In the genomic region with DNA sequence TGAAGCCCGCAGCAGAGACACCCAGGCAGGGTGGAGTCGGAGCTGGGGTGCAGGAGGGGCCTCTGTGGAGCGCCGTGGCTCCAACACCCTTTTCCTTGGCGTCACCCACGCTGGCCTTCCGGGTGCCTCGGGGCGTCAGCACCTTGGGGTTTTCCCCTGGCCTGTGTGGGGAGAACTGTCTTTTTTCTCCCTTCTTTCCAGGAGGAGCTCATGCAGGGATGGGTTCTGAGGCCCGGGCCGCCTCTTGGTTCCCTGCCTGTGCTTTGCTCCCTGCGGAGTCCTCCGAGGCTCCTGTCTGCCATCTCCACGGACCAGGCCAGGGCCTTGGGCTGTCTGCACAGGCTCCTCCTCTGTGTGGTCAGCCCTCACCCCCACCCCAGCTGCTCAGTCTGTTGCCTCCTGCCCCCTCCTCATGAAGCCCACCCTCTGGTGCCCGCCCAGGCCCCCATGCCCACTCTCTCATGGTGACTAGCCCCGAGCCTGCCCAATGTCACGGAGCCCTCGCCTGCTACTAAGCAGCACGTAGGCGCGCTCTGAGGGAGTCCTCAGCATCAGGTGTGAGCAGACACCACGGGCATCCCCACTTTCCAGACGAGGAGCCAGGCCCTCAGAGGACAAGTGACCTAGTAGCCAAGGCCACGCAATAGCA, we compare ENCODE assay signal across 1 cellular context.
TF ChIP-seq lines count a peak whose summit lies in the region.

No MANE protein-coding gene starts in this region.

TF ChIP-seq in H1, 55 proteins besides CTCF, POLR2A, EP300 and RAD21:
- no peak for TF ChIP-seq JUND (IDR thresholded peaks at IDR 0.05; ENCODE audit: low read length)
- TF ChIP-seq SAP30 (IDR thresholded peaks at IDR 0.05; ENCODE audit: insufficient read depth, insufficient replicate concordance, low read length) = no peak
- TF ChIP-seq, protein P1, sequence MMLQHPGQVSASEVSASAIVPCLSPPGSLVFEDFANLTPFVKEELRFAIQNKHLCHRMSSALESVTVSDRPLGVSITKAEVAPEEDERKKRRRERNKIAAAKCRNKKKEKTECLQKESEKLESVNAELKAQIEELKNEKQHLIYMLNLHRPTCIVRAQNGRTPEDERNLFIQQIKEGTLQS (IDR thresholded peaks at IDR 0.05; ENCODE audit: insufficient read depth, low read depth, low read length) = no peak
- TF ChIP-seq, protein P2, sequence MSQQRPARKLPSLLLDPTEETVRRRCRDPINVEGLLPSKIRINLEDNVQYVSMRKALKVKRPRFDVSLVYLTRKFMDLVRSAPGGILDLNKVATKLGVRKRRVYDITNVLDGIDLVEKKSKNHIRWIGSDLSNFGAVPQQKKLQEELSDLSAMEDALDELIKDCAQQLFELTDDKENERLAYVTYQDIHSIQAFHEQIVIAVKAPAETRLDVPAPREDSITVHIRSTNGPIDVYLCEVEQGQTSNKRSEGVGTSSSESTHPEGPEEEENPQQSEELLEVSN (IDR thresholded peaks at IDR 0.05) = no peak
- TF ChIP-seq, protein P3, sequence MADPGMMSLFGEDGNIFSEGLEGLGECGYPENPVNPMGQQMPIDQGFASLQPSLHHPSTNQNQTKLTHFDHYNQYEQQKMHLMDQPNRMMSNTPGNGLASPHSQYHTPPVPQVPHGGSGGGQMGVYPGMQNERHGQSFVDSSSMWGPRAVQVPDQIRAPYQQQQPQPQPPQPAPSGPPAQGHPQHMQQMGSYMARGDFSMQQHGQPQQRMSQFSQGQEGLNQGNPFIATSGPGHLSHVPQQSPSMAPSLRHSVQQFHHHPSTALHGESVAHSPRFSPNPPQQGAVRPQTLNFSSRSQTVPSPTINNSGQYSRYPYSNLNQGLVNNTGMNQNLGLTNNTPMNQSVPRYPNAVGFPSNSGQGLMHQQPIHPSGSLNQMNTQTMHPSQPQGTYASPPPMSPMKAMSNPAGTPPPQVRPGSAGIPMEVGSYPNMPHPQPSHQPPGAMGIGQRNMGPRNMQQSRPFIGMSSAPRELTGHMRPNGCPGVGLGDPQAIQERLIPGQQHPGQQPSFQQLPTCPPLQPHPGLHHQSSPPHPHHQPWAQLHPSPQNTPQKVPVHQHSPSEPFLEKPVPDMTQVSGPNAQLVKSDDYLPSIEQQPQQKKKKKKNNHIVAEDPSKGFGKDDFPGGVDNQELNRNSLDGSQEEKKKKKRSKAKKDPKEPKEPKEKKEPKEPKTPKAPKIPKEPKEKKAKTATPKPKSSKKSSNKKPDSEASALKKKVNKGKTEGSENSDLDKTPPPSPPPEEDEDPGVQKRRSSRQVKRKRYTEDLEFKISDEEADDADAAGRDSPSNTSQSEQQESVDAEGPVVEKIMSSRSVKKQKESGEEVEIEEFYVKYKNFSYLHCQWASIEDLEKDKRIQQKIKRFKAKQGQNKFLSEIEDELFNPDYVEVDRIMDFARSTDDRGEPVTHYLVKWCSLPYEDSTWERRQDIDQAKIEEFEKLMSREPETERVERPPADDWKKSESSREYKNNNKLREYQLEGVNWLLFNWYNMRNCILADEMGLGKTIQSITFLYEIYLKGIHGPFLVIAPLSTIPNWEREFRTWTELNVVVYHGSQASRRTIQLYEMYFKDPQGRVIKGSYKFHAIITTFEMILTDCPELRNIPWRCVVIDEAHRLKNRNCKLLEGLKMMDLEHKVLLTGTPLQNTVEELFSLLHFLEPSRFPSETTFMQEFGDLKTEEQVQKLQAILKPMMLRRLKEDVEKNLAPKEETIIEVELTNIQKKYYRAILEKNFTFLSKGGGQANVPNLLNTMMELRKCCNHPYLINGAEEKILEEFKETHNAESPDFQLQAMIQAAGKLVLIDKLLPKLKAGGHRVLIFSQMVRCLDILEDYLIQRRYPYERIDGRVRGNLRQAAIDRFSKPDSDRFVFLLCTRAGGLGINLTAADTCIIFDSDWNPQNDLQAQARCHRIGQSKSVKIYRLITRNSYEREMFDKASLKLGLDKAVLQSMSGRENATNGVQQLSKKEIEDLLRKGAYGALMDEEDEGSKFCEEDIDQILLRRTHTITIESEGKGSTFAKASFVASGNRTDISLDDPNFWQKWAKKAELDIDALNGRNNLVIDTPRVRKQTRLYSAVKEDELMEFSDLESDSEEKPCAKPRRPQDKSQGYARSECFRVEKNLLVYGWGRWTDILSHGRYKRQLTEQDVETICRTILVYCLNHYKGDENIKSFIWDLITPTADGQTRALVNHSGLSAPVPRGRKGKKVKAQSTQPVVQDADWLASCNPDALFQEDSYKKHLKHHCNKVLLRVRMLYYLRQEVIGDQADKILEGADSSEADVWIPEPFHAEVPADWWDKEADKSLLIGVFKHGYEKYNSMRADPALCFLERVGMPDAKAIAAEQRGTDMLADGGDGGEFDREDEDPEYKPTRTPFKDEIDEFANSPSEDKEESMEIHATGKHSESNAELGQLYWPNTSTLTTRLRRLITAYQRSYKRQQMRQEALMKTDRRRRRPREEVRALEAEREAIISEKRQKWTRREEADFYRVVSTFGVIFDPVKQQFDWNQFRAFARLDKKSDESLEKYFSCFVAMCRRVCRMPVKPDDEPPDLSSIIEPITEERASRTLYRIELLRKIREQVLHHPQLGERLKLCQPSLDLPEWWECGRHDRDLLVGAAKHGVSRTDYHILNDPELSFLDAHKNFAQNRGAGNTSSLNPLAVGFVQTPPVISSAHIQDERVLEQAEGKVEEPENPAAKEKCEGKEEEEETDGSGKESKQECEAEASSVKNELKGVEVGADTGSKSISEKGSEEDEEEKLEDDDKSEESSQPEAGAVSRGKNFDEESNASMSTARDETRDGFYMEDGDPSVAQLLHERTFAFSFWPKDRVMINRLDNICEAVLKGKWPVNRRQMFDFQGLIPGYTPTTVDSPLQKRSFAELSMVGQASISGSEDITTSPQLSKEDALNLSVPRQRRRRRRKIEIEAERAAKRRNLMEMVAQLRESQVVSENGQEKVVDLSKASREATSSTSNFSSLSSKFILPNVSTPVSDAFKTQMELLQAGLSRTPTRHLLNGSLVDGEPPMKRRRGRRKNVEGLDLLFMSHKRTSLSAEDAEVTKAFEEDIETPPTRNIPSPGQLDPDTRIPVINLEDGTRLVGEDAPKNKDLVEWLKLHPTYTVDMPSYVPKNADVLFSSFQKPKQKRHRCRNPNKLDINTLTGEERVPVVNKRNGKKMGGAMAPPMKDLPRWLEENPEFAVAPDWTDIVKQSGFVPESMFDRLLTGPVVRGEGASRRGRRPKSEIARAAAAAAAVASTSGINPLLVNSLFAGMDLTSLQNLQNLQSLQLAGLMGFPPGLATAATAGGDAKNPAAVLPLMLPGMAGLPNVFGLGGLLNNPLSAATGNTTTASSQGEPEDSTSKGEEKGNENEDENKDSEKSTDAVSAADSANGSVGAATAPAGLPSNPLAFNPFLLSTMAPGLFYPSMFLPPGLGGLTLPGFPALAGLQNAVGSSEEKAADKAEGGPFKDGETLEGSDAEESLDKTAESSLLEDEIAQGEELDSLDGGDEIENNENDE (IDR thresholded peaks at IDR 0.05; ENCODE audit: insufficient replicate concordance, low read length) = no peak
- TF ChIP-seq RFX5 (IDR thresholded peaks at IDR 0.05; ENCODE audit: borderline replicate concordance, low read depth, low read length) = no peak
- TF ChIP-seq TAF7 (optimal IDR thresholded peaks at IDR 0.05; ENCODE audit: borderline replicate concordance, low read depth, low read length) = no peak
- TF ChIP-seq NANOG (IDR thresholded peaks at IDR 0.05; ENCODE audit: insufficient read depth, low read depth, low read length, poor library complexity, severe bottlenecking) = no peak
- TF ChIP-seq SIX5 (IDR thresholded peaks at IDR 0.05; ENCODE audit: low read depth, low read length) = no peak
- TF ChIP-seq CREB1 (IDR thresholded peaks at IDR 0.05) = no peak
- TF ChIP-seq YY1 (IDR thresholded peaks at IDR 0.05; ENCODE audit: low read depth, low read length) = no peak
